Comparison of ENCODE assay signal across 3 cellular contexts in the genomic region with DNA sequence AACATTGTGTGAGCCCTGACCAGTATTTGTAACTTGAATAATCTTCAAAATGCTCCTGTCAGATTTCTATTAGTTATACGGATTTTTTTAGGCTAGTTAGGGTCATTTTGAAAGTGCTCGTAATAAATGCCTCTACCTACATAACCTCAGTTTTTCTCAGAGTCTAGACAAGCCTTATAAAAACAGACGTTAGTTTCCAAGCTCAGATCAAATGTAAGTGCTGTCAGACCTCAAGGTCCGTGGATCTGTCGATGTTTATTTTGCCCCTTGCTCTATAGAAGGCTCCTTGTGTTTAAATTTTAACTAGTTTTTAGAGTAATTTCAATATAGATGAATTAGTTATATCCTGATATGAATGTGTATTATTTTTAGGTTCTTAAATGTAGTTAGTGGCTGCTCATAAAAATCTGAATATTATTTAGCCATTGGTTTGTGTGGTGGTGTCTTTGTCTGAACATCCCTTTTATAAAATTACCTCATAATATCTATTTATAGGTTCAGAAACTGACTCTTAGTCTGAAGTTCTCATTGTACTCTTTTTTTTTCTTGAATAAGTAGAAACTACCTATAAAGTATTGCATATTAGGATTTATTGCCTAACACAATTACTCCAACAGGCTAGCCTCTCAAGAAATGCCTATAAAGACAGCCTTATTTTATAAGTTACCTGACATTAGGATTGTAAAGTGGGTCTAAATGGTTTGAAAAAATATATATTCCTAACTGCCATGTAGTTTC.
TF ChIP-seq lines count a peak whose summit lies in the region.

No MANE protein-coding gene starts in this region.

TF ChIP-seq in SK-N-SH, 30 proteins besides CTCF, POLR2A, EP300 and RAD21 (continued from another document):
- TF ChIP-seq, protein P1, sequence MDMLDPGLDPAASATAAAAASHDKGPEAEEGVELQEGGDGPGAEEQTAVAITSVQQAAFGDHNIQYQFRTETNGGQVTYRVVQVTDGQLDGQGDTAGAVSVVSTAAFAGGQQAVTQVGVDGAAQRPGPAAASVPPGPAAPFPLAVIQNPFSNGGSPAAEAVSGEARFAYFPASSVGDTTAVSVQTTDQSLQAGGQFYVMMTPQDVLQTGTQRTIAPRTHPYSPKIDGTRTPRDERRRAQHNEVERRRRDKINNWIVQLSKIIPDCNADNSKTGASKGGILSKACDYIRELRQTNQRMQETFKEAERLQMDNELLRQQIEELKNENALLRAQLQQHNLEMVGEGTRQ (IDR thresholded peaks at IDR 0.05; ENCODE audit: borderline replicate concordance, low read depth, low read length): no peak
- TF ChIP-seq GATA2 (CRISPR knock-in tag; IDR thresholded peaks at IDR 0.05): no peak
- TF ChIP-seq MXI1 (IDR thresholded peaks at IDR 0.05; ENCODE audit: low read depth, low read length): no peak
- TF ChIP-seq FOXM1 (IDR thresholded peaks at IDR 0.05; ENCODE audit: low read depth): no peak
- no peak for TF ChIP-seq NRF1 (IDR thresholded peaks at IDR 0.05; ENCODE audit: low read depth, low read length)
- TF ChIP-seq POLR2AphosphoS5 (IDR thresholded peaks at IDR 0.05; ENCODE audit: low read depth, low read length): no peak
- TF ChIP-seq GABPA (IDR thresholded peaks at IDR 0.05; ENCODE audit: low read depth): no peak
- TF ChIP-seq SMC3 (IDR thresholded peaks at IDR 0.05; ENCODE audit: low read depth, low read length): no peak

TF ChIP-seq in SK-N-SH treated with all-trans-retinoic acid at 6 μM for 48 hours, 23 proteins besides CTCF, POLR2A, EP300 and RAD21 (continued from another document):
- TF ChIP-seq, protein P2, sequence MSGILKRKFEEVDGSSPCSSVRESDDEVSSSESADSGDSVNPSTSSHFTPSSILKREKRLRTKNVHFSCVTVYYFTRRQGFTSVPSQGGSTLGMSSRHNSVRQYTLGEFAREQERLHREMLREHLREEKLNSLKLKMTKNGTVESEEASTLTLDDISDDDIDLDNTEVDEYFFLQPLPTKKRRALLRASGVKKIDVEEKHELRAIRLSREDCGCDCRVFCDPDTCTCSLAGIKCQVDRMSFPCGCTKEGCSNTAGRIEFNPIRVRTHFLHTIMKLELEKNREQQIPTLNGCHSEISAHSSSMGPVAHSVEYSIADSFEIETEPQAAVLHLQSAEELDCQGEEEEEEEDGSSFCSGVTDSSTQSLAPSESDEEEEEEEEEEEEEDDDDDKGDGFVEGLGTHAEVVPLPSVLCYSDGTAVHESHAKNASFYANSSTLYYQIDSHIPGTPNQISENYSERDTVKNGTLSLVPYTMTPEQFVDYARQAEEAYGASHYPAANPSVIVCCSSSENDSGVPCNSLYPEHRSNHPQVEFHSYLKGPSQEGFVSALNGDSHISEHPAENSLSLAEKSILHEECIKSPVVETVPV (CRISPR knock-in tag; IDR thresholded peaks at IDR 0.05): no peak
- TF ChIP-seq SNAI2 (CRISPR knock-in tag; IDR thresholded peaks at IDR 0.05): no peak
- TF ChIP-seq, protein P3, sequence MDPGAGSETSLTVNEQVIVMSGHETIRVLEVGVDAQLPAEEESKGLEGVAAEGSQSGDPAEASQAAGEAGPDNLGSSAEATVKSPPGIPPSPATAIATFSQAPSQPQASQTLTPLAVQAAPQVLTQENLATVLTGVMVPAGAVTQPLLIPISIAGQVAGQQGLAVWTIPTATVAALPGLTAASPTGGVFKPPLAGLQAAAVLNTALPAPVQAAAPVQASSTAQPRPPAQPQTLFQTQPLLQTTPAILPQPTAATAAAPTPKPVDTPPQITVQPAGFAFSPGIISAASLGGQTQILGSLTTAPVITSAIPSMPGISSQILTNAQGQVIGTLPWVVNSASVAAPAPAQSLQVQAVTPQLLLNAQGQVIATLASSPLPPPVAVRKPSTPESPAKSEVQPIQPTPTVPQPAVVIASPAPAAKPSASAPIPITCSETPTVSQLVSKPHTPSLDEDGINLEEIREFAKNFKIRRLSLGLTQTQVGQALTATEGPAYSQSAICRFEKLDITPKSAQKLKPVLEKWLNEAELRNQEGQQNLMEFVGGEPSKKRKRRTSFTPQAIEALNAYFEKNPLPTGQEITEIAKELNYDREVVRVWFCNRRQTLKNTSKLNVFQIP (CRISPR knock-in tag; IDR thresholded peaks at IDR 0.05; ENCODE audit: borderline replicate concordance, low read depth): no peak
- TF ChIP-seq ZNF70 (CRISPR knock-in tag; IDR thresholded peaks at IDR 0.05): no peak
- TF ChIP-seq OSR1 (CRISPR knock-in tag; IDR thresholded peaks at IDR 0.05): no peak
- no peak for TF ChIP-seq TOX (CRISPR knock-in tag; IDR thresholded peaks at IDR 0.05; ENCODE audit: borderline replicate concordance)
- TF ChIP-seq TCF4 (CRISPR knock-in tag; IDR thresholded peaks at IDR 0.05; ENCODE audit: borderline replicate concordance): no peak
- TF ChIP-seq, protein P4, sequence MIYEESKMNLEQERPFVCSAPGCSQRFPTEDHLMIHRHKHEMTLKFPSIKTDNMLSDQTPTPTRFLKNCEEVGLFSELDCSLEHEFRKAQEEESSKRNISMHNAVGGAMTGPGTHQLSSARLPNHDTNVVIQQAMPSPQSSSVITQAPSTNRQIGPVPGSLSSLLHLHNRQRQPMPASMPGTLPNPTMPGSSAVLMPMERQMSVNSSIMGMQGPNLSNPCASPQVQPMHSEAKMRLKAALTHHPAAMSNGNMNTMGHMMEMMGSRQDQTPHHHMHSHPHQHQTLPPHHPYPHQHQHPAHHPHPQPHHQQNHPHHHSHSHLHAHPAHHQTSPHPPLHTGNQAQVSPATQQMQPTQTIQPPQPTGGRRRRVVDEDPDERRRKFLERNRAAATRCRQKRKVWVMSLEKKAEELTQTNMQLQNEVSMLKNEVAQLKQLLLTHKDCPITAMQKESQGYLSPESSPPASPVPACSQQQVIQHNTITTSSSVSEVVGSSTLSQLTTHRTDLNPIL (CRISPR knock-in tag; IDR thresholded peaks at IDR 0.05; ENCODE audit: low read depth): no peak
- TF ChIP-seq RARB (CRISPR knock-in tag; IDR thresholded peaks at IDR 0.05): no peak
- no peak for TF ChIP-seq PPARA (CRISPR knock-in tag; IDR thresholded peaks at IDR 0.05; ENCODE audit: borderline replicate concordance)
- no peak for TF ChIP-seq CSDC2 (CRISPR knock-in tag; IDR thresholded peaks at IDR 0.05)
- no peak for TF ChIP-seq BACH2 (CRISPR knock-in tag; IDR thresholded peaks at IDR 0.05; ENCODE audit: borderline replicate concordance)

TF ChIP-seq in K562, 482 proteins besides CTCF, POLR2A, EP300 and RAD21 (continued from another document):
- TF ChIP-seq, protein P5, sequence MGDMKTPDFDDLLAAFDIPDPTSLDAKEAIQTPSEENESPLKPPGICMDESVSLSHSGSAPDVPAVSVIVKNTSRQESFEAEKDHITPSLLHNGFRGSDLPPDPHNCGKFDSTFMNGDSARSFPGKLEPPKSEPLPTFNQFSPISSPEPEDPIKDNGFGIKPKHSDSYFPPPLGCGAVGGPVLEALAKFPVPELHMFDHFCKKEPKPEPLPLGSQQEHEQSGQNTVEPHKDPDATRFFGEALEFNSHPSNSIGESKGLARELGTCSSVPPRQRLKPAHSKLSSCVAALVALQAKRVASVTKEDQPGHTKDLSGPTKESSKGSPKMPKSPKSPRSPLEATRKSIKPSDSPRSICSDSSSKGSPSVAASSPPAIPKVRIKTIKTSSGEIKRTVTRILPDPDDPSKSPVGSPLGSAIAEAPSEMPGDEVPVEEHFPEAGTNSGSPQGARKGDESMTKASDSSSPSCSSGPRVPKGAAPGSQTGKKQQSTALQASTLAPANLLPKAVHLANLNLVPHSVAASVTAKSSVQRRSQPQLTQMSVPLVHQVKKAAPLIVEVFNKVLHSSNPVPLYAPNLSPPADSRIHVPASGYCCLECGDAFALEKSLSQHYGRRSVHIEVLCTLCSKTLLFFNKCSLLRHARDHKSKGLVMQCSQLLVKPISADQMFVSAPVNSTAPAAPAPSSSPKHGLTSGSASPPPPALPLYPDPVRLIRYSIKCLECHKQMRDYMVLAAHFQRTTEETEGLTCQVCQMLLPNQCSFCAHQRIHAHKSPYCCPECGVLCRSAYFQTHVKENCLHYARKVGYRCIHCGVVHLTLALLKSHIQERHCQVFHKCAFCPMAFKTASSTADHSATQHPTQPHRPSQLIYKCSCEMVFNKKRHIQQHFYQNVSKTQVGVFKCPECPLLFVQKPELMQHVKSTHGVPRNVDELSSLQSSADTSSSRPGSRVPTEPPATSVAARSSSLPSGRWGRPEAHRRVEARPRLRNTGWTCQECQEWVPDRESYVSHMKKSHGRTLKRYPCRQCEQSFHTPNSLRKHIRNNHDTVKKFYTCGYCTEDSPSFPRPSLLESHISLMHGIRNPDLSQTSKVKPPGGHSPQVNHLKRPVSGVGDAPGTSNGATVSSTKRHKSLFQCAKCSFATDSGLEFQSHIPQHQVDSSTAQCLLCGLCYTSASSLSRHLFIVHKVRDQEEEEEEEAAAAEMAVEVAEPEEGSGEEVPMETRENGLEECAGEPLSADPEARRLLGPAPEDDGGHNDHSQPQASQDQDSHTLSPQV (IDR thresholded peaks at IDR 0.05): no peak
- TF ChIP-seq NONO (IDR thresholded peaks at IDR 0.05; ENCODE audit: low read depth in 2 of 2, low read length in 1 of 2) (no peak), GATAD2B (IDR thresholded peaks at IDR 0.05; ENCODE audit: borderline replicate concordance) (no peak)
